Comparison of ENCODE assay signal across 26 cellular contexts in the genomic region with DNA sequence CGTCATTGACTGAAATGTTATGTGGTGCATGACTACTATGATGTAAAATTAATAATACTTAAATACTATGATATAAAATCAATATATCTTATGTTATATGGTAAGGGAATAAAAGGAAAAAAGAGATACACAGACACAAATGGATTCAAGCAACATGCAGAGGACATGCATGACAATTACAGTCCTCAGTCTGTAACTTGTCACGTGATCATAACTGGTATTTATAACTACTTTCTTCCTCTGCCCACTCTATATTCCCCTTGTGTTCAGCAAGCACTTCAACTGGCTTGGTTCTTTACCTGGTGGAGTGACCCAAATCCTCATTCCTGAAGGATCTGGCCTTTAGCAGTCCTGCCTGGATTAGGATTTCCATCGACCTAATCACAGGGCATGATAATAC.
"Had no signal": no experiment of that assay in that cellular context is flagged by ENCODE, and none has a peak within 500 bp of the region (broad histone marks: within the 10 kb centered on the region; RNA-seq: fewer than 3 reads in every experiment).

No MANE protein-coding gene starts in this region.

- H3K27ac ChIP-seq: brain microvascular endothelial cell, cardiac muscle cell, KMS-11, SJCRH30, VCaP had no signal

- H3K27me3 Mint-ChIP-seq: activated naive CD8-positive, alpha-beta T cell treated with anti-CD3 and anti-CD28 coated beads for 36 hours had no signal

- H3K9ac ChIP-seq: KMS-11, SK-N-SH had no signal

- H3K4me3 ChIP-seq: cardiac muscle cell, SJCRH30 had no signal

- ATAC-seq: activated CD4-positive, alpha-beta T cell treated with anti-CD3 and anti-CD28 coated beads for 36 hours; activated CD8-positive, alpha-beta T cell treated with anti-CD3 and anti-CD28 coated beads for 36 hours; activated T-cell treated with anti-CD3 and anti-CD28 coated beads, Interleukin-2, amount 50 U/mL, for 72 hours; Panc1 had no signal

- H3K9me2 ChIP-seq: SK-N-SH had no signal

- H3K4me1 Mint-ChIP-seq: activated naive CD4-positive, alpha-beta T cell treated with anti-CD3 and anti-CD28 coated beads, Interleukin-2, amount 10 ng/mL, durations not matched to agents 7 days and 5 days; activated naive CD8-positive, alpha-beta T cell treated with anti-CD3 and anti-CD28 coated beads for 36 hours had no signal

- H3K36me3 Mint-ChIP-seq: activated naive CD4-positive, alpha-beta T cell treated with anti-CD3 and anti-CD28 coated beads, Interleukin-2, amount 10 ng/mL, durations not matched to agents 7 days and 5 days; activated naive CD8-positive, alpha-beta T cell treated with anti-CD3 and anti-CD28 coated beads for 36 hours had no signal

- H3K4me3 Mint-ChIP-seq: activated CD4-positive, alpha-beta T cell treated with anti-CD3 and anti-CD28 coated beads for 36 hours; activated CD8-positive, alpha-beta T cell treated with anti-CD3 and anti-CD28 coated beads for 36 hours; activated naive CD4-positive, alpha-beta T cell treated with anti-CD3 and anti-CD28 coated beads, Interleukin-2, amount 10 ng/mL, durations not matched to agents 7 days and 5 days; activated naive CD8-positive, alpha-beta T cell treated with anti-CD3 and anti-CD28 coated beads for 36 hours; activated T-cell treated with anti-CD3 and anti-CD28 coated beads, Interleukin-2, amount 50 U/mL, for 72 hours had no signal

- H3K27ac Mint-ChIP-seq: activated CD4-positive, alpha-beta T cell treated with anti-CD3 and anti-CD28 coated beads for 36 hours; activated CD8-positive, alpha-beta T cell treated with anti-CD3 and anti-CD28 coated beads for 36 hours; activated naive CD4-positive, alpha-beta T cell treated with anti-CD3 and anti-CD28 coated beads, Interleukin-2, amount 10 ng/mL, durations not matched to agents 7 days and 5 days; activated naive CD8-positive, alpha-beta T cell treated with anti-CD3 and anti-CD28 coated beads for 36 hours; activated T-cell treated with anti-CD3 and anti-CD28 coated beads, Interleukin-2, amount 50 U/mL, for 72 hours; activated T-helper 2 cell treated with anti-CD3 and anti-CD28 coated beads, Interferon-gamma antibody, Interleukin-2, Interleukin-4, amounts not matched to agents 10 μg/mL and 5 μg/mL and 100 μg/mL, durations not matched to agents 14 hours and 24 hours and 36 hours had no signal

- H3K4me2 ChIP-seq: KMS-11, SK-N-SH had no signal

- H3K9me3 ChIP-seq: SK-N-SH had no signal

- H3K9me3 Mint-ChIP-seq: activated naive CD4-positive, alpha-beta T cell treated with anti-CD3 and anti-CD28 coated beads, Interleukin-2, amount 10 ng/mL, durations not matched to agents 7 days and 5 days; activated naive CD8-positive, alpha-beta T cell treated with anti-CD3 and anti-CD28 coated beads for 36 hours; activated T-cell treated with anti-CD3 and anti-CD28 coated beads, Interleukin-2, amount 50 U/mL, for 72 hours; activated T-helper 2 cell treated with anti-CD3 and anti-CD28 coated beads, Interferon-gamma antibody, Interleukin-2, Interleukin-4, amounts not matched to agents 10 μg/mL and 5 μg/mL and 100 μg/mL, durations not matched to agents 14 hours and 24 hours and 36 hours had no signal

- DNase-seq: activated CD4-positive, alpha-beta T cell treated with anti-CD3 and anti-CD28 coated beads for 36 hours; activated CD4-positive, CD25-positive, alpha-beta regulatory T cell; activated CD8-positive, alpha-beta memory T cell treated with anti-CD3 and anti-CD28 coated beads, Interleukin-2, amount 50 U/mL, for 4 hours; activated CD8-positive, alpha-beta T cell treated with anti-CD3 and anti-CD28 coated beads for 36 hours; activated gamma-delta T cell treated with Interleukin-2 at 50 U/mL for 16 hours; activated naive CD4-positive, alpha-beta T cell treated with anti-CD3 and anti-CD28 coated beads, Interleukin-2, amount 10 ng/mL, durations not matched to agents 7 days and 5 days; activated naive CD8-positive, alpha-beta T cell treated with anti-CD3 and anti-CD28 coated beads for 36 hours; activated T-cell treated with anti-CD3 and anti-CD28 coated beads, Interleukin-2, amount 50 U/mL, for 72 hours; brain microvascular endothelial cell; NCI-H1092 treated with DMSO at 0.1 percent for 48 hours; NCI-H1417 treated with DMSO at 0.1 percent for 48 hours; NCI-H1694; NCI-H2029; NCI-H2107; NCI-H2171 treated with DMSO at 0.1 percent for 48 hours; NCI-H82; Right ventricle myocardium superior; RPMI8226; SK-N-SH; T-helper 1 cell had no signal

- H3K27me3 ChIP-seq: brain microvascular endothelial cell, cardiac muscle cell, SJCRH30 had no signal

- H3K36me3 ChIP-seq: brain microvascular endothelial cell, cardiac muscle cell, SJCRH30 had no signal
